Comparison of ENCODE assay signal across 15 cellular contexts in genomic region chr13:112818040-112818697, GRCh38.
"Had no signal": no experiment of that assay in that cellular context is flagged by ENCODE, and none has a peak within 500 bp of the region (broad histone marks: within the 10 kb centered on the region; RNA-seq: fewer than 3 reads in every experiment).

No MANE protein-coding gene starts in this region.

- H3K4me2 ChIP-seq: smooth muscle cell had no signal

- FAIRE-seq: frontal cortex had no signal

- ATAC-seq: effector memory CD8-positive, alpha-beta T cell; heart left ventricle; natural killer cell treated with Interleukin-12 subunit alpha and Interleukin-12 subunit beta and Interleukin-15 and Interleukin-18, amount 100 ng/mL, for 72 hours had no signal

- H3K9me3 ChIP-seq: tibial artery, upper lobe of left lung had no signal

- H3K4me1 ChIP-seq: right atrium auricular region, tibial artery had no signal

- H3K27me3 ChIP-seq: heart left ventricle, right atrium auricular region, tibial artery, upper lobe of left lung had no signal

- H3K4me3 ChIP-seq: heart left ventricle, right atrium auricular region, smooth muscle cell, tibial artery, upper lobe of left lung had no signal

- DNase-seq: effector memory CD8-positive, alpha-beta T cell; hippocampal formation; kidney glomerular epithelial cell; midbrain; occipital lobe; posterior cingulate gyrus; stimulated activated CD4-positive, alpha-beta T cell treated with anti-CD3 and anti-CD28 coated beads, Interleukin-2, amount 100 ng/mL, for 48 hours; stimulated activated naive CD4-positive, alpha-beta T cell treated with Interleukin-2 at 50 U/mL for 16 hours had no signal

- H3K27ac ChIP-seq: heart left ventricle, right atrium auricular region, tibial artery, upper lobe of left lung had no signal
